In genomic region chr7:1264345-1265280, GRCh38 we compare ENCODE assay signal across 38 cellular contexts. TPM values are rescaled to one million over a fixed set of nuclear protein-coding genes. Genes with fewer than 3 reads are reported as not detected.
"Had no signal": no experiment of that assay in that cellular context is flagged by ENCODE, and none has a peak within 500 bp of the region (broad histone marks: within the 10 kb centered on the region; RNA-seq: fewer than 3 reads in every experiment).

No MANE protein-coding gene starts in this region.

- H3K4me3 Mint-ChIP-seq: activated CD4-positive, alpha-beta memory T cell treated with anti-CD3 and anti-CD28 coated beads, Interleukin-2, amount 10 ng/mL, durations not matched to agents 7 days and 5 days; activated CD8-positive, alpha-beta memory T cell treated with anti-CD3 and anti-CD28 coated beads, Interleukin-2, amount 10 ng/mL, durations not matched to agents 7 days and 5 days; activated naive CD4-positive, alpha-beta T cell treated with anti-CD3 and anti-CD28 coated beads, Interleukin-2, amount 50 U/mL, for 24 hours; activated naive CD8-positive, alpha-beta T cell treated with anti-CD3 and anti-CD28 coated beads, Interleukin-2, amount 10 ng/mL, durations not matched to agents 7 days and 5 days had no signal

- H3K4me1 Mint-ChIP-seq: activated CD4-positive, alpha-beta memory T cell treated with anti-CD3 and anti-CD28 coated beads, Interleukin-2, amount 10 ng/mL, durations not matched to agents 7 days and 5 days; activated CD8-positive, alpha-beta memory T cell treated with anti-CD3 and anti-CD28 coated beads, Interleukin-2, amount 10 ng/mL, durations not matched to agents 7 days and 5 days; activated naive CD4-positive, alpha-beta T cell treated with anti-CD3 and anti-CD28 coated beads, Interleukin-2, amount 50 U/mL, for 24 hours; activated naive CD8-positive, alpha-beta T cell treated with anti-CD3 and anti-CD28 coated beads, Interleukin-2, amount 10 ng/mL, durations not matched to agents 7 days and 5 days had no signal

- H3K27me3 Mint-ChIP-seq: activated CD8-positive, alpha-beta memory T cell treated with anti-CD3 and anti-CD28 coated beads, Interleukin-2, amount 10 ng/mL, durations not matched to agents 7 days and 5 days had no signal

- H3K4me1 ChIP-seq: body of pancreas, breast epithelium, Peyer's patch had no signal

- FAIRE-seq: astrocyte had no signal

- H3K9ac ChIP-seq: KMS-11 had no signal

- H3K36me3 ChIP-seq: breast epithelium, Peyer's patch had no signal

- H3K4me3 ChIP-seq: body of pancreas, breast epithelium, Peyer's patch had no signal

- H3K9me3 ChIP-seq: body of pancreas, breast epithelium, Peyer's patch had no signal

- H3K9me3 Mint-ChIP-seq: activated CD4-positive, alpha-beta memory T cell treated with anti-CD3 and anti-CD28 coated beads, Interleukin-2, amount 10 ng/mL, durations not matched to agents 7 days and 5 days; activated naive CD4-positive, alpha-beta T cell treated with anti-CD3 and anti-CD28 coated beads, Interleukin-2, amount 50 U/mL, for 24 hours; activated naive CD8-positive, alpha-beta T cell treated with anti-CD3 and anti-CD28 coated beads, Interleukin-2, amount 10 ng/mL, durations not matched to agents 7 days and 5 days had no signal

- H3K4me2 ChIP-seq: KMS-11 had no signal

- H3K27ac Mint-ChIP-seq: activated CD4-positive, alpha-beta memory T cell treated with anti-CD3 and anti-CD28 coated beads, Interleukin-2, amount 10 ng/mL, durations not matched to agents 7 days and 5 days; activated CD8-positive, alpha-beta memory T cell treated with anti-CD3 and anti-CD28 coated beads, Interleukin-2, amount 10 ng/mL, durations not matched to agents 7 days and 5 days; activated naive CD4-positive, alpha-beta T cell treated with anti-CD3 and anti-CD28 coated beads, Interleukin-2, amount 50 U/mL, for 24 hours; activated naive CD8-positive, alpha-beta T cell treated with anti-CD3 and anti-CD28 coated beads, Interleukin-2, amount 10 ng/mL, durations not matched to agents 7 days and 5 days had no signal

- H3K27ac ChIP-seq: body of pancreas, breast epithelium, KMS-11, Peyer's patch, VCaP had no signal

- DNase-seq: activated CD4-positive, alpha-beta memory T cell treated with anti-CD3 and anti-CD28 coated beads, Interleukin-2, amount 10 ng/mL, durations not matched to agents 7 days and 5 days; activated CD4-positive, alpha-beta T cell treated with anti-CD3 and anti-CD28 coated beads for 1 hour; activated CD4-positive, alpha-beta T cell treated with anti-CD3 and anti-CD28 coated beads for 48 hours; activated CD4-positive, CD25-positive, alpha-beta regulatory T cell; activated CD8-positive, alpha-beta memory T cell treated with anti-CD3 and anti-CD28 coated beads for 24 hours; activated CD8-positive, alpha-beta memory T cell treated with anti-CD3 and anti-CD28 coated beads, Interleukin-2, amount 10 ng/mL, durations not matched to agents 7 days and 5 days; activated CD8-positive, alpha-beta memory T cell treated with anti-CD3 and anti-CD28 coated beads, Interleukin-2, amount 50 U/mL, for 48 hours; activated effector memory CD4-positive, alpha-beta T cell treated with Interleukin-2 at 50 U/mL for 16 hours; activated naive CD8-positive, alpha-beta T cell treated with anti-CD3 and anti-CD28 coated beads, Interleukin-2, amount 10 ng/mL, durations not matched to agents 7 days and 5 days; activated T-cell treated with anti-CD3 and anti-CD28 coated beads, Interleukin-2, amount 50 U/mL, for 48 hours; amygdala; body of pancreas; caudate nucleus; MM.1S; MV-4-11; NCI-H1092; NCI-H1436 treated with DMSO at 0.1 percent for 48 hours; NCI-H1694 treated with DMSO at 0.1 percent for 48 hours; NCI-H2029; NCI-H345; NCI-H524 treated with DMSO at 0.1 percent for 48 hours; NK-92 treated with Interleukin-12 subunit alpha and Interleukin-12 subunit beta, amount 100 ng/mL, for 24 hours; PC-3; Peyer's patch; SIG-M5; SW 1271; T-helper 1 cell; T-helper 2 cell; T-helper 9 cell had no signal

- ATAC-seq: activated CD8-positive, alpha-beta memory T cell treated with anti-CD3 and anti-CD28 coated beads, Interleukin-2, amount 10 ng/mL, durations not matched to agents 7 days and 5 days; body of pancreas; PC-3 had no signal

- H3K36me3 Mint-ChIP-seq: activated CD8-positive, alpha-beta memory T cell treated with anti-CD3 and anti-CD28 coated beads, Interleukin-2, amount 10 ng/mL, durations not matched to agents 7 days and 5 days; activated naive CD4-positive, alpha-beta T cell treated with anti-CD3 and anti-CD28 coated beads, Interleukin-2, amount 50 U/mL, for 24 hours; activated naive CD8-positive, alpha-beta T cell treated with anti-CD3 and anti-CD28 coated beads, Interleukin-2, amount 10 ng/mL, durations not matched to agents 7 days and 5 days had no signal

- H3K27me3 ChIP-seq: Peyer's patch had no signal

RNA-seq across cellular contexts. Expression of gene UNCX, which starts 31.9 kb away (rescaled TPM):
- total RNA-seq: activated CD4-positive, alpha-beta memory T cell treated with anti-CD3 and anti-CD28 coated beads, Interleukin-2, amount 10 ng/mL, durations not matched to agents 7 days and 5 days; activated CD8-positive, alpha-beta memory T cell treated with anti-CD3 and anti-CD28 coated beads, Interleukin-2, amount 10 ng/mL, durations not matched to agents 7 days and 5 days; activated naive CD8-positive, alpha-beta T cell treated with anti-CD3 and anti-CD28 coated beads, Interleukin-2, amount 10 ng/mL, durations not matched to agents 7 days and 5 days; astrocyte; body of pancreas; breast epithelium; LHCN-M2; NCI-H460; PC-3; Peyer's patch; SK-MEL-5 had no signal
- polyA plus RNA-seq: adipose tissue had no signal
